17 cellular contexts compared by ENCODE assay signal in genomic region chr18:11037841-11038240, GRCh38.
DNase-seq lines count a peak whose midpoint lies in the region; ATAC-seq, FAIRE-seq and TF ChIP-seq lines count a peak whose summit lies in the region.
"Had no signal": no experiment of that assay in that cellular context is flagged by ENCODE, and none has a peak within 500 bp of the region (broad histone marks: within the 10 kb centered on the region; RNA-seq: fewer than 3 reads in every experiment).

No MANE protein-coding gene starts in this region.

- ATAC-seq in GM23338 (no peak), GM12878 (no peak), mucosa of descending colon (peak; percentile 95), Right ventricle myocardium superior (ENCODE audit: poor library complexity) (no peak)

- TF ChIP-seq CTCF in GM23338 (conservative IDR thresholded peaks at IDR 0.05; ENCODE audit: low read depth in 2 of 2) (no peak), GM12878 (IDR thresholded peaks at IDR 0.05 in 2 of 3, conservative IDR thresholded peaks at IDR 0.05 in 1 of 3; ENCODE audit: control insufficient read depth in 2 of 3, extremely low read depth in 1 of 3, insufficient read depth in 1 of 3, low read depth in 3 of 3, low read length in 3 of 3) (no peak), mucosa of descending colon (IDR thresholded peaks at IDR 0.05) (no peak), adrenal gland (IDR thresholded peaks at IDR 0.05) (no peak), osteocyte (IDR thresholded peaks at IDR 0.05) (no peak)

- H3K9me3 ChIP-seq in GM12878 (replicated peaks; ENCODE audit: control insufficient read depth, insufficient read depth, low read length) (peaks cover 2% of the 10 kb centered on the region; the same call in 2 of the 3 replicates), mucosa of descending colon (no peaks in the 10 kb centered on the region), adrenal gland (replicated peaks in 1 of 3) (no peaks in the 10 kb centered on the region)
- H3K9me3 ChIP-seq: BLaER1, Caco-2 had no signal

- TF ChIP-seq RAD21 in GM12878 (IDR thresholded peaks at IDR 0.05; ENCODE audit: insufficient read depth, low read depth, low read length): no peak

- H3K27ac ChIP-seq in GM23338 (ENCODE audit: low read depth) (no peak overlapping the region), GM12878 (ENCODE audit: control insufficient read depth, insufficient read depth) (no peak overlapping the region), adrenal gland (no peak overlapping the region)
- H3K27ac ChIP-seq: BLaER1, GM23248 had no signal

- H3K36me3 ChIP-seq in GM23338 (ENCODE audit: insufficient read depth) (no peaks in the 10 kb centered on the region), GM12878 (ENCODE audit: control insufficient read depth in 2 of 2, insufficient read depth in 2 of 2, low read length in 1 of 2) (no peaks in the 10 kb centered on the region), mucosa of descending colon (ENCODE audit: low read depth) (no peaks in the 10 kb centered on the region), adrenal gland (replicated peaks in 1 of 2) (no peaks in the 10 kb centered on the region)
- H3K36me3 ChIP-seq: BLaER1 had no signal

- H2AFZ ChIP-seq in GM23338: no peak overlapping the region
- H2AFZ ChIP-seq in GM12878 (ENCODE audit: control insufficient read depth, low read depth, low read length): no peak overlapping the region
- H2AFZ ChIP-seq: GM23248 had no signal

- no peak for TF ChIP-seq EP300 in GM12878 (IDR thresholded peaks at IDR 0.05; ENCODE audit: borderline replicate concordance in 1 of 2, control insufficient read depth in 1 of 2, low read depth in 2 of 2, low read length in 2 of 2)

- H3K9me3 Mint-ChIP-seq in GM23338: no peaks in the 10 kb centered on the region; the same call in 2 of the 3 replicates
- H3K9me3 Mint-ChIP-seq in osteocyte (ENCODE audit: unreplicated experiment): no peaks in the 10 kb centered on the region

- no peak for FAIRE-seq in GM12878 (lab: Jason Lieb, UNC)

- H3K79me2 ChIP-seq in GM23338 (replicated peaks; ENCODE audit: insufficient read depth) (no peaks in the 10 kb centered on the region), GM12878 (ENCODE audit: control insufficient read depth, insufficient read depth, low read length) (peaks cover 86% of the 10 kb centered on the region)

- TF ChIP-seq POLR2A in GM12878 (IDR thresholded peaks at IDR 0.05; ENCODE audit: low read depth, low read length): no peak
- TF ChIP-seq POLR2A in adrenal gland (IDR thresholded peaks at IDR 0.05): no peak

- H3K4me2 ChIP-seq in GM23338 (no peak overlapping the region), GM12878 (ENCODE audit: control insufficient read depth, insufficient read depth) (peak overlapping the region; percentile 2; the same call in 1 of the 2 replicates)
- H3K4me2 ChIP-seq: BLaER1 had no signal

- H3K9me2 ChIP-seq in GM23338 (ENCODE audit: insufficient read depth): no peaks in the 10 kb centered on the region

- no peak overlapping the region for H3K4me3 Mint-ChIP-seq in GM23338
- H3K4me3 Mint-ChIP-seq in osteocyte (ENCODE audit: unreplicated experiment): no peak overlapping the region
- H3K4me3 Mint-ChIP-seq: CD8-positive, alpha-beta memory T cell had no signal

- H3K36me3 Mint-ChIP-seq in GM23338 (ENCODE audit: low read depth) (no peaks in the 10 kb centered on the region), osteocyte (ENCODE audit: unreplicated experiment) (peaks cover 3% of the 10 kb centered on the region)
- H3K36me3 Mint-ChIP-seq: CD8-positive, alpha-beta memory T cell had no signal

- SMC1A ChIA-PET in GM12878 (lab: Charles Lee; ENCODE audit: uncharacterized antibody, unreplicated experiment): interaction anchor here (1.1 to 10.8 kb wide), 16 partner anchors 9 to 186 kb away, joined by 3 to 196 read pairs (median 8); no protein-coding TSS in a partner anchor

- DNase-seq in GM23338 (ENCODE audit: low spot score) (no peak), LoVo (ENCODE audit: low spot score) (peak; percentile 5), GM12878 (ENCODE audit: low read depth, low spot score) (no peak), mucosa of descending colon (no peak), adrenal gland (no peak), GDM1 (lab: John Stamatoyannopoulos, UW) (no peak), Right ventricle myocardium superior (no peak), osteocyte (ENCODE audit: extremely low spot score, unreplicated experiment) (no peak)
- DNase-seq: 8988T; AML-193; Caco-2; CD8-positive, alpha-beta memory T cell; DND-41; GF-D8; GM23248; H7 had no signal

- H4K20me1 ChIP-seq in GM23338 (replicated peaks; ENCODE audit: insufficient read depth) (no peaks in the 10 kb centered on the region; the same call in 1 of the 2 replicates), GM12878 (ENCODE audit: control insufficient read depth, insufficient read depth) (no peaks in the 10 kb centered on the region)
- H4K20me1 ChIP-seq: BLaER1 had no signal

- CTCF ChIA-PET in GM12878 (lab: Yijun Ruan, JAX): interaction anchor here (0.9 to 8.3 kb wide), 14 partner anchors 10 to 251 kb away, joined by 3 to 192 read pairs (median 4); partner anchors contain the start of gene PIEZO2

- H3K4me1 Mint-ChIP-seq in GM23338 (peaks cover 24% of the 10 kb centered on the region), osteocyte (ENCODE audit: unreplicated experiment) (peaks cover 53% of the 10 kb centered on the region)
- H3K4me1 Mint-ChIP-seq: CD8-positive, alpha-beta memory T cell had no signal

- H3K27me3 ChIP-seq in GM23338 (ENCODE audit: insufficient read depth) (no peaks in the 10 kb centered on the region), GM12878 (replicated peaks in 1 of 2; ENCODE audit: control insufficient read depth in 2 of 2, insufficient read depth in 2 of 2, low read length in 1 of 2) (no peaks in the 10 kb centered on the region), adrenal gland (no peaks in the 10 kb centered on the region)
- H3K27me3 ChIP-seq: BLaER1 had no signal

- POLR2A ChIA-PET in GM12878 (lab: Charles Lee): interaction anchor here (0.9 to 2.2 kb wide), 4 partner anchors 11 to 113 kb away, joined by 3 to 8 read pairs (median 4); no protein-coding TSS in a partner anchor

- WGBS in GM12878 (ENCODE audit: insufficient coverage, insufficient replicate concordance, low lambda C conversion rate, missing lambda C conversion rate): 34% methylated on average over 2 of the region's 2 CpGs
- WGBS in adrenal gland, 4 donors: 71 to 84% (median 77%) methylated on average over 2 of the region's 2 CpGs

- no peak overlapping the region for H3K9ac ChIP-seq in GM12878 (ENCODE audit: control insufficient read depth, insufficient read depth, low read length)
- H3K9ac ChIP-seq: BLaER1, GM23248 had no signal

- in situ Hi-C loops in GM12878 (cut with MboI): no loop called here

- H3K4me1 ChIP-seq in GM23338 (ENCODE audit: insufficient read depth) (peaks cover 3% of the 10 kb centered on the region; the same call in 1 of the 2 replicates), GM12878 (ENCODE audit: control insufficient read depth, insufficient read depth, low read length) (peaks cover 55% of the 10 kb centered on the region), mucosa of descending colon (ENCODE audit: low read depth) (no peaks in the 10 kb centered on the region), adrenal gland (replicated peaks in 1 of 2) (peaks cover 3 to 11% of the 10 kb centered on the region in 2 donors)
- H3K4me1 ChIP-seq: BLaER1, Caco-2 had no signal

- no peaks in the 10 kb centered on the region for H3K27me3 Mint-ChIP-seq in GM23338 (ENCODE audit: insufficient read depth, low read depth, poor library complexity)
- no peaks in the 10 kb centered on the region for H3K27me3 Mint-ChIP-seq in osteocyte (ENCODE audit: unreplicated experiment)
- H3K27me3 Mint-ChIP-seq: CD8-positive, alpha-beta memory T cell had no signal

- no peaks in the 10 kb centered on the region for H3F3A ChIP-seq in GM23338 (replicated peaks; ENCODE audit: low read depth)

- no peak overlapping the region for H3K4me3 ChIP-seq in GM23338
- no peak overlapping the region for H3K4me3 ChIP-seq in GM12878
- H3K4me3 ChIP-seq in mucosa of descending colon: no peak overlapping the region
- no peak overlapping the region for H3K4me3 ChIP-seq in adrenal gland
- H3K4me3 ChIP-seq: BLaER1, GM23248 had no signal

- H3K27ac Mint-ChIP-seq in GM23338 (peak overlapping the region; percentile 36; the same call in 1 of the 2 replicates), osteocyte (ENCODE audit: unreplicated experiment) (no peak overlapping the region)
- H3K27ac Mint-ChIP-seq: CD8-positive, alpha-beta memory T cell had no signal

- RAD21 ChIA-PET in GM12878 (lab: Charles Lee; ENCODE audit: unreplicated experiment): interaction anchor here (0.7 to 9.7 kb wide), 12 partner anchors 10 to 186 kb away, joined by 3 to 157 read pairs (median 4); no protein-coding TSS in a partner anchor

- intact Hi-C loops in GM12878 (cut with micrococcal nuclease; ENCODE audit: unreplicated experiment): no loop called here
- intact Hi-C loops in mucosa of descending colon (cut with DNase I, micrococcal nuclease): no loop called here
- intact Hi-C loops in adrenal gland (cut with DNase I): no loop called here
- intact Hi-C loops in Right ventricle myocardium superior (cut with DNase I): loop anchor here (5.0 kb wide), 1 partner anchor 186 kb away; no protein-coding TSS in a partner anchor

- BruUV-seq in GM12878 (replicated peaks; lab: Mats Ljungman, UMichigan): no TSS peak

TF ChIP-seq in GM23338, 12 proteins besides CTCF, POLR2A, EP300 and RAD21:
- TF ChIP-seq STAT1 (IDR thresholded peaks at IDR 0.05; ENCODE audit: unreplicated experiment): no peak

TF ChIP-seq in GM12878, 131 proteins besides CTCF, POLR2A, EP300 and RAD21:
- TF ChIP-seq NR2F1 (conservative IDR thresholded peaks at IDR 0.05): no peak
- TF ChIP-seq CBX5 (IDR thresholded peaks at IDR 0.05; ENCODE audit: low read depth): no peak
